18 cellular contexts compared by ENCODE assay signal in genomic region chr1:245588250-245588649, GRCh38.
DNase-seq lines count a peak whose midpoint lies in the region; ATAC-seq and TF ChIP-seq lines count a peak whose summit lies in the region.
"Had no signal": no experiment of that assay in that cellular context is flagged by ENCODE, and none has a peak within 500 bp of the region (broad histone marks: within the 10 kb centered on the region; RNA-seq: fewer than 3 reads in every experiment).

No MANE protein-coding gene starts in this region.

- H2AFZ ChIP-seq in trophoblast cell (ENCODE audit: insufficient read depth, low read length, poor library complexity): no peak overlapping the region

- H3K18ac ChIP-seq in trophoblast cell (ENCODE audit: low read length): peak overlapping the region; percentile 19

- DNase-seq in BE2C: peak; percentile 40
- DNase-seq in NCI-H1694 treated with DMSO at 0.1 percent for 48 hours (lab: John Stamatoyannopoulos, UW): peak; percentile 41
- peak; percentile 45 for DNase-seq in endodermal cell
- no peak for DNase-seq in trophoblast cell
- DNase-seq in NCI-H1930 (lab: John Stamatoyannopoulos, UW): no peak
- DNase-seq in iPS-NIHi11 (ENCODE audit: low spot score): no peak
- DNase-seq: EL, GF-D8, NCI-H1417, NCI-H2029, NCI-H446, NCI-H526 had no signal

- H3K27ac ChIP-seq in endodermal cell (ENCODE audit: low read depth, low read length) (no peak overlapping the region), trophoblast cell (ENCODE audit: low read depth, low read length) (no peak overlapping the region)
- H3K27ac ChIP-seq: SJSA1 had no signal

- H3K9me3 ChIP-seq in BE2C (no peaks in the 10 kb centered on the region), endodermal cell (ENCODE audit: control insufficient read depth, low read length) (no peaks in the 10 kb centered on the region), trophoblast cell (ENCODE audit: insufficient read depth, low read depth, low read length) (no peaks in the 10 kb centered on the region)
- H3K9me3 ChIP-seq: SJSA1 had no signal

- no peaks in the 10 kb centered on the region for H3K79me2 ChIP-seq in trophoblast cell (ENCODE audit: control insufficient read depth, insufficient read depth, low read length, poor library complexity)

- TF ChIP-seq CTCF in BE2C (IDR thresholded peaks at IDR 0.05; ENCODE audit: low read depth, low read length) (no peak), endodermal cell (conservative IDR thresholded peaks at IDR 0.05) (no peak)

- H3K4ac ChIP-seq in trophoblast cell (ENCODE audit: low read depth, low read length): no peak overlapping the region

- H3K14ac ChIP-seq in trophoblast cell (ENCODE audit: low read length): peak overlapping the region; percentile 63

- peaks cover 10% of the 10 kb centered on the region for H3K36me3 Mint-ChIP-seq in endodermal cell (ENCODE audit: low read depth)
- H3K36me3 Mint-ChIP-seq: IgD-negative memory B cell had no signal

- H3K9ac ChIP-seq in endodermal cell (ENCODE audit: extremely low read depth, low read length, poor library complexity, severe bottlenecking) (no peak overlapping the region), trophoblast cell (ENCODE audit: low read length) (no peak overlapping the region)

- H3K27me3 ChIP-seq in BE2C: no peaks in the 10 kb centered on the region
- H3K27me3 ChIP-seq in endodermal cell (ENCODE audit: control insufficient read depth, insufficient read depth, low read length, poor library complexity, severe bottlenecking): no peaks in the 10 kb centered on the region
- no peaks in the 10 kb centered on the region for H3K27me3 ChIP-seq in trophoblast cell (ENCODE audit: insufficient read depth, low read length)
- H3K27me3 ChIP-seq: SJSA1 had no signal

- H3K4me3 Mint-ChIP-seq in endodermal cell: no peak overlapping the region
- H3K4me3 Mint-ChIP-seq: CD14-positive monocyte, IgD-negative memory B cell had no signal

- H2BK5ac ChIP-seq in trophoblast cell (ENCODE audit: low read depth, low read length, poor library complexity): no peak overlapping the region

- H3K4me2 ChIP-seq in trophoblast cell (ENCODE audit: low read length): no peak overlapping the region

- H2AK5ac ChIP-seq in trophoblast cell (ENCODE audit: low read length): peak overlapping the region; percentile 55

- H3K4me1 Mint-ChIP-seq in endodermal cell: peaks cover 4% of the 10 kb centered on the region

- H3K4me1 ChIP-seq in BE2C: peaks cover 70% of the 10 kb centered on the region
- H3K4me1 ChIP-seq in endodermal cell (ENCODE audit: control insufficient read depth, insufficient read depth, low read length): no peaks in the 10 kb centered on the region
- H3K4me1 ChIP-seq in trophoblast cell (ENCODE audit: control insufficient read depth in 1 of 2, insufficient read depth in 2 of 2, low read length in 2 of 2): peaks cover 11 to 19% of the 10 kb centered on the region in 2 experiments

- no peak overlapping the region for H3K23ac ChIP-seq in trophoblast cell (ENCODE audit: low read length)

- peak overlapping the region; percentile 27 for H2BK12ac ChIP-seq in trophoblast cell (ENCODE audit: low read length)

- H4K12ac ChIP-seq in trophoblast cell (ENCODE audit: low read depth, low read length): no peak overlapping the region

- H3K36me3 ChIP-seq in BE2C: peaks cover under 1% of the 10 kb centered on the region; the same call in 1 of the 2 replicates
- no peaks in the 10 kb centered on the region for H3K36me3 ChIP-seq in endodermal cell (ENCODE audit: control insufficient read depth, insufficient read depth, low read length)
- H3K36me3 ChIP-seq in trophoblast cell (ENCODE audit: control insufficient read depth in 1 of 2, insufficient read depth in 2 of 2, low read length in 2 of 2): peaks cover 4 to 7% of the 10 kb centered on the region in 2 experiments
- H3K36me3 ChIP-seq: SJSA1 had no signal

- peaks cover 6% of the 10 kb centered on the region for H3K9me3 Mint-ChIP-seq in endodermal cell
- H3K9me3 Mint-ChIP-seq: IgD-negative memory B cell had no signal

- H3K27me3 Mint-ChIP-seq in endodermal cell (ENCODE audit: insufficient read depth): peaks cover 2% of the 10 kb centered on the region
- H3K27me3 Mint-ChIP-seq: IgD-negative memory B cell had no signal

- H4K91ac ChIP-seq in trophoblast cell (ENCODE audit: low read depth, low read length): peak overlapping the region; percentile 82

- H3K27ac Mint-ChIP-seq in endodermal cell: no peak overlapping the region
- H3K27ac Mint-ChIP-seq: CD14-positive monocyte had no signal

- H3K4me3 ChIP-seq in BE2C (ENCODE audit: low read depth, low read length) (no peak overlapping the region), endodermal cell (ENCODE audit: low read length) (no peak overlapping the region), trophoblast cell (ENCODE audit: low read depth, low read length) (no peak overlapping the region)
- H3K4me3 ChIP-seq: SJSA1 had no signal

- H4K8ac ChIP-seq in trophoblast cell (ENCODE audit: low read depth, low read length): peak overlapping the region; percentile 23

- ATAC-seq in GM21529 (IDR thresholded peaks at IDR 0.05; ENCODE audit: unreplicated experiment): no peak
- ATAC-seq in HG03095 (IDR thresholded peaks at IDR 0.05; ENCODE audit: unreplicated experiment): no peak
- ATAC-seq: Right ventricle myocardium inferior had no signal

- peaks cover 11% of the 10 kb centered on the region for H3K79me1 ChIP-seq in trophoblast cell (ENCODE audit: low read length)

- H2BK120ac ChIP-seq in trophoblast cell (ENCODE audit: insufficient read depth, low read length, poor library complexity): no peak overlapping the region

- WGBS in endodermal cell (ENCODE audit: insufficient coverage in 1 of 2, insufficient read length in 1 of 2), 2 experiments: 83 to 92% methylated on average over 4 to 9 of the region's 9 CpGs
- no CpG with 5 or more reads among the region's 9 CpGs for WGBS in trophoblast cell (ENCODE audit: extremely low coverage, insufficient coverage, insufficient read length)

Comparison
In these comparisons a context has a peak if more than half of its experiments do, and no peak if none do; other contexts are left out.
1. DNase-seq: peak in BE2C (single experiment), NCI-H1694 treated with DMSO at 0.1 percent for 48 hours (single experiment) and endodermal cell (single experiment); none in trophoblast cell (0 of 2), NCI-H1930 (0 of 2) and iPS-NIHi11 (single experiment).